11 cellular contexts compared by ENCODE assay signal in genomic region chr1:156493749-156494148, GRCh38. TPM values are rescaled to one million over a fixed set of nuclear protein-coding genes. Genes with fewer than 3 reads are reported as not detected.
DNase-seq lines count a peak whose midpoint lies in the region; ATAC-seq, FAIRE-seq and TF ChIP-seq lines count a peak whose summit lies in the region.
"Had no signal": no experiment of that assay in that cellular context is flagged by ENCODE, and none has a peak within 500 bp of the region (broad histone marks: within the 10 kb centered on the region; RNA-seq: fewer than 3 reads in every experiment).

No MANE protein-coding gene starts in this region.

- H4K5ac ChIP-seq in H1 (ENCODE audit: insufficient read length, low read depth, low read length): no peak overlapping the region

- no peak overlapping the region for H2AFZ ChIP-seq in H1 (ENCODE audit: low read length)

- H3K4me1 ChIP-seq in H1 (replicated peaks in 1 of 4; ENCODE audit: control insufficient read depth in 3 of 4, insufficient read depth in 4 of 4, low read length in 3 of 4) (peaks cover 31 to 67% (median 49%) of the 10 kb centered on the region in 4 experiments), sigmoid colon (peaks cover 0 to 100% (median 100%) of the 10 kb centered on the region in 4 donors)

- H3K9me3 ChIP-seq in H1 (ENCODE audit: insufficient read depth in 2 of 2, low read depth in 1 of 2, low read length in 1 of 2) (no peaks in the 10 kb centered on the region), sigmoid colon (no peaks in the 10 kb centered on the region)
- H3K9me3 ChIP-seq: SJSA1 had no signal

- no peak overlapping the region for H3K18ac ChIP-seq in H1 (ENCODE audit: extremely low read depth, low read length)

- no peak overlapping the region for H3K14ac ChIP-seq in H1 (ENCODE audit: insufficient read length)

- TF ChIP-seq RAD21 in H1 (IDR thresholded peaks at IDR 0.05 in 1 of 2, conservative IDR thresholded peaks at IDR 0.05 in 1 of 2; ENCODE audit: low read depth in 2 of 2, low read length in 2 of 2): no peak

- CTCF ChIA-PET in H1 (lab: Charles Lee; ENCODE audit: partially characterized antibody): interaction anchor here (0.6 to 17.4 kb wide), 5 partner anchors 8 to 134 kb away, joined by 3 to 236 read pairs (median 23); partner anchors contain the start of gene MEF2D

- DNase-seq in COLO668 (lab: John Stamatoyannopoulos, UW; ENCODE audit: unreplicated experiment): peak; percentile 13
- peak; percentile 75 for DNase-seq in NAMALWA (ENCODE audit: low spot score)
- no peak for DNase-seq in H1 (ENCODE audit: low read depth in 1 of 2, low spot score in 2 of 2)
- no peak for DNase-seq in sigmoid colon
- no peak for DNase-seq in midbrain (lab: John Stamatoyannopoulos, UW)
- DNase-seq in globus pallidus (ENCODE audit: low spot score): no peak
- DNase-seq in DMS53 (lab: John Stamatoyannopoulos, UW): no peak
- DNase-seq: activated CD4-positive, alpha-beta T cell treated with anti-CD3 and anti-CD28 coated beads, Interleukin-2, amount 50 U/mL, for 1 hour; NCI-H2081 treated with DMSO at 0.1 percent for 48 hours had no signal

- no peak overlapping the region for H3K4me2 ChIP-seq in H1 (ENCODE audit: insufficient read depth in 1 of 2, low read depth in 2 of 2, low read length in 2 of 2)

- H3K27ac ChIP-seq in H1 (ENCODE audit: low read depth, low read length) (no peak overlapping the region), sigmoid colon (peak overlapping the region; percentile 98 to 100 (median 100))
- H3K27ac ChIP-seq: SJSA1 had no signal

- H2BK15ac ChIP-seq in H1 (ENCODE audit: low read length): no peak overlapping the region

- ATAC-seq in GM18868 (IDR thresholded peaks at IDR 0.05; ENCODE audit: unreplicated experiment): no peak

- no peak overlapping the region for H3K56ac ChIP-seq in H1 (replicated peaks; ENCODE audit: insufficient read length, low read depth, low read length)

- intact Hi-C loops in sigmoid colon (cut with DNase I): no loop called here

- H3K23me2 ChIP-seq in H1 (ENCODE audit: low read depth, low read length): no peaks in the 10 kb centered on the region; the same call in 1 of the 2 replicates

- no peak for FAIRE-seq in H1 (lab: Jason Lieb, UNC)

- H2BK120ac ChIP-seq in H1 (replicated peaks; ENCODE audit: low read depth, low read length): no peak overlapping the region

- peaks cover 2 to 12% of the 10 kb centered on the region in 2 experiments for H4K20me1 ChIP-seq in H1 (replicated peaks in 1 of 2; ENCODE audit: control insufficient read depth in 1 of 2, insufficient read depth in 2 of 2, low read length in 2 of 2)

- H3K36me3 ChIP-seq in H1 (ENCODE audit: control insufficient read depth in 2 of 4, insufficient read depth in 4 of 4, low read length in 3 of 4) (no peaks in the 10 kb centered on the region), sigmoid colon (peaks cover 0 to 6% (median 0%) of the 10 kb centered on the region in 4 donors)

- H3K27me3 ChIP-seq in H1 (replicated peaks in 1 of 4; ENCODE audit: control insufficient read depth in 3 of 4, extremely low read depth in 1 of 4, insufficient read depth in 3 of 4, low read length in 3 of 4): no peaks in the 10 kb centered on the region
- no peaks in the 10 kb centered on the region for H3K27me3 ChIP-seq in sigmoid colon
- H3K27me3 ChIP-seq: SJSA1 had no signal

- H2BK12ac ChIP-seq in H1 (ENCODE audit: low read depth, low read length): no peak overlapping the region

- H3K79me2 ChIP-seq in H1 (ENCODE audit: control insufficient read depth in 1 of 2, insufficient read depth in 2 of 2, low read length in 2 of 2): peaks cover 12 to 90% of the 10 kb centered on the region in 2 experiments

- peaks cover 44% of the 10 kb centered on the region for H3K79me1 ChIP-seq in H1 (ENCODE audit: low read depth, low read length)

- no peak overlapping the region for H4K8ac ChIP-seq in H1 (ENCODE audit: extremely low read depth, insufficient read depth, low read length)

- H3K4me3 ChIP-seq in H1 (ENCODE audit: extremely low read depth in 1 of 4, insufficient read depth in 2 of 4, low read depth in 3 of 4, low read length in 4 of 4) (no peak overlapping the region), sigmoid colon (peak overlapping the region in 1 of 4 donors; percentile 24)
- H3K4me3 ChIP-seq: SJSA1 had no signal

- TF ChIP-seq CTCF in H1 (IDR thresholded peaks at IDR 0.05; ENCODE audit: control extremely low read depth in 1 of 3, insufficient read depth in 1 of 3, low read depth in 1 of 3, low read length in 3 of 3): no peak
- no peak for TF ChIP-seq CTCF in sigmoid colon (IDR thresholded peaks at IDR 0.05)

- H3K23ac ChIP-seq in H1 (ENCODE audit: insufficient read length): no peak overlapping the region

- H4K91ac ChIP-seq in H1 (replicated peaks; ENCODE audit: insufficient read length, low read length): no peak overlapping the region

- H3K9ac ChIP-seq in H1 (replicated peaks in 1 of 4; ENCODE audit: extremely low read depth in 1 of 4, low read depth in 3 of 4, low read length in 3 of 4): no peak overlapping the region

- peak overlapping the region; percentile 90 for H2AK5ac ChIP-seq in H1 (ENCODE audit: low read depth, low read length)

- TF ChIP-seq POLR2A in H1 (IDR thresholded peaks at IDR 0.05; ENCODE audit: control extremely low read depth in 1 of 2, low read depth in 2 of 2, low read length in 2 of 2): no peak
- TF ChIP-seq POLR2A in sigmoid colon (IDR thresholded peaks at IDR 0.05): no peak

- TF ChIP-seq EP300 in H1 (IDR thresholded peaks at IDR 0.05; ENCODE audit: borderline replicate concordance in 1 of 2, low read depth in 2 of 2, low read length in 2 of 2) (no peak), sigmoid colon (IDR thresholded peaks at IDR 0.05) (no peak)

- POLR2A ChIA-PET in H1 (lab: Charles Lee; ENCODE audit: partially characterized antibody): interaction anchor here (1.7 to 16.1 kb wide), 2 partner anchors 9 to 98 kb away, joined by 6 to 166 read pairs; partner anchors contain the start of genes MEF2D and NAXE

- no peak overlapping the region for H3K4ac ChIP-seq in H1 (replicated peaks; ENCODE audit: insufficient read length, low read depth, low read length)

- H2BK5ac ChIP-seq in H1 (ENCODE audit: low read depth, low read length): 0 out of 2 replicates have a peak overlapping the region, but pooled peaks have one; percentile 66

- H2BK20ac ChIP-seq in H1 (ENCODE audit: low read length): no peak overlapping the region

TF ChIP-seq in H1, 55 proteins besides CTCF, POLR2A, EP300 and RAD21:
- TF ChIP-seq CEBPB (IDR thresholded peaks at IDR 0.05; ENCODE audit: low read depth, low read length): no peak
- TF ChIP-seq MAFK (IDR thresholded peaks at IDR 0.05; ENCODE audit: low read depth, low read length): no peak
- no peak for TF ChIP-seq SRF (IDR thresholded peaks at IDR 0.05; ENCODE audit: low read depth, low read length)
- no peak for TF ChIP-seq GTF2F1 (IDR thresholded peaks at IDR 0.05; ENCODE audit: borderline replicate concordance, low read depth, low read length)
- TF ChIP-seq YY1 (IDR thresholded peaks at IDR 0.05; ENCODE audit: low read depth, low read length): no peak
- TF ChIP-seq KDM1A (IDR thresholded peaks at IDR 0.05; ENCODE audit: borderline replicate concordance, low read length): no peak
- no peak for TF ChIP-seq ZNF274 (IDR thresholded peaks at IDR 0.05; ENCODE audit: borderline replicate concordance, extremely low read depth, low read length)
- no peak for TF ChIP-seq CHD1 (IDR thresholded peaks at IDR 0.05; ENCODE audit: low read depth, low read length)
- no peak for TF ChIP-seq RNF2 (IDR thresholded peaks at IDR 0.05; ENCODE audit: borderline replicate concordance, low read depth, low read length, missing control alignments, poor library complexity, severe bottlenecking)
- no peak for TF ChIP-seq KDM5A (IDR thresholded peaks at IDR 0.05; ENCODE audit: low read length)
- TF ChIP-seq BCL11A (IDR thresholded peaks at IDR 0.05; ENCODE audit: low read depth in 2 of 2, low read length in 2 of 2): no peak
- TF ChIP-seq HDAC2 (IDR thresholded peaks at IDR 0.05; ENCODE audit: borderline replicate concordance in 1 of 2, low read depth in 2 of 2, low read length in 2 of 2): no peak
- TF ChIP-seq TAF7 (optimal IDR thresholded peaks at IDR 0.05; ENCODE audit: borderline replicate concordance, low read depth, low read length): no peak
- no peak for TF ChIP-seq BRCA1 (IDR thresholded peaks at IDR 0.05; ENCODE audit: low read depth, low read length)
- no peak for TF ChIP-seq SAP30 (IDR thresholded peaks at IDR 0.05; ENCODE audit: insufficient read depth, insufficient replicate concordance, low read length)
- TF ChIP-seq CREB1 (IDR thresholded peaks at IDR 0.05): no peak
TF ChIP-seq in H1: peak in this region for 0.

RNA-seq across cellular contexts. Expression of gene MEF2D, which starts 6.8 kb away (rescaled TPM):
- total RNA-seq in H1 (2021; fragmentation: NEBNext Ultra II Directional; extraction: Animal tissue kit (Norgen Biotek cat#: 25700)): 17.3 and 19.5 TPM in 2 replicates
- 20.3 and 44.4 TPM in 2 replicates for polyA plus RNA-seq in H1 (2011; rRNA removed)
- 12.4 TPM for polyA plus RNA-seq in H1 (2011; cell fraction: cytosol; rRNA removed)
- polyA plus RNA-seq in H1 (2011; cell fraction: nucleus; rRNA removed): 19.5 TPM
- 10.3 to 14.6 TPM (median 12.8 TPM) in 4 replicates for polyA plus RNA-seq in H1 (2012, experiment 1 of 2)
- polyA plus RNA-seq in H1 (2012, experiment 2 of 2): 8.1 TPM
- 9.1 TPM for polyA plus RNA-seq in H1 (2013, experiment 1 of 2)
- 8.8 TPM for polyA plus RNA-seq in H1 (2013, experiment 2 of 2)
- polyA minus RNA-seq in H1 (2011; rRNA and poly(A)+ RNA removed): 6.7 and 7.7 TPM in 2 replicates
- 14.5 TPM for polyA minus RNA-seq in H1 (2011; cell fraction: cytosol; rRNA and poly(A)+ RNA removed)
- polyA minus RNA-seq in H1 (2011; cell fraction: nucleus; rRNA and poly(A)+ RNA removed): 9.3 TPM
- 10 to 100 TPM; 39.8 to 61.6 (median 53.2) TPM for total RNA-seq in sigmoid colon
- 10 to 100 TPM; 13.2 to 31.2 (median 22.9) TPM for polyA plus RNA-seq in sigmoid colon

Comparison
In these comparisons a context has a peak if more than half of its experiments do, and no peak if none do; other contexts are left out.
1. DNase-seq: peak in COLO668 (single experiment) and NAMALWA (single experiment); none in H1 (0 of 2), sigmoid colon (single experiment), midbrain (single experiment), globus pallidus (single experiment) and DMS53 (single experiment).